Comparison of ENCODE assay signal across 33 cellular contexts in genomic region chr20:21712443-21713059, GRCh38. TPM values are rescaled to one million over a fixed set of nuclear protein-coding genes. Genes with fewer than 3 reads are reported as not detected.
"Had no signal": no experiment of that assay in that cellular context is flagged by ENCODE, and none has a peak within 500 bp of the region (broad histone marks: within the 10 kb centered on the region; RNA-seq: fewer than 3 reads in every experiment).

No MANE protein-coding gene starts in this region.

- H3K4me3 ChIP-seq: gastrocnemius medialis, lower lobe of right lung, pancreas, right atrium auricular region, sigmoid colon, testis, tibial nerve, upper lobe of right lung, uterus had no signal

- DNase-seq: cerebellar nuclear complex; cortex of kidney; foreskin fibroblast; gastrocnemius medialis; head of caudate nucleus; hippocampal formation; immature natural killer cell; left ventricle myocardium superior; lower lobe of right lung; natural killer cell; pancreas; sigmoid colon; stimulated activated CD4-positive, alpha-beta T cell treated with anti-CD3 and anti-CD28 coated beads, Interleukin-2, amount 100 ng/mL, for 24 hours; stimulated activated CD4-positive, alpha-beta T cell treated with anti-CD3 and anti-CD28 coated beads, Interleukin-4, amount 100 ng/mL, for 24 hours; stimulated activated naive CD8-positive, alpha-beta T cell treated with anti-CD3 and anti-CD28 coated beads, Interleukin-15, Interleukin-2, amounts not matched to agents 100 U/mL and 50 U/mL, for 24 hours; substantia nigra; testis; upper lobe of right lung; uterus had no signal

- H3K4me1 ChIP-seq: gastrocnemius medialis, lower lobe of right lung, pancreas, right atrium auricular region, testis, upper lobe of right lung had no signal

- H3K9me3 ChIP-seq: gastrocnemius medialis, lower lobe of right lung, neutrophil, pancreas, right atrium auricular region, sigmoid colon, testis, tibial nerve, upper lobe of right lung, uterus had no signal

- H3K36me3 ChIP-seq: gastrocnemius medialis, lower lobe of right lung, neutrophil, pancreas, right atrium auricular region, sigmoid colon, tibial nerve, upper lobe of right lung, uterus had no signal

- H3K36me3 Mint-ChIP-seq: natural killer cell; stimulated activated effector memory CD8-positive, alpha-beta T cell treated with anti-CD3 and anti-CD28 coated beads, Interleukin-12 subunit alpha, Interleukin-12 subunit beta, amount 100 ng/mL, for 72 hours had no signal

- H3K4me3 Mint-ChIP-seq: immature natural killer cell; natural killer cell; stimulated activated effector memory CD8-positive, alpha-beta T cell treated with anti-CD3 and anti-CD28 coated beads, Interleukin-12 subunit alpha, Interleukin-12 subunit beta, amount 100 ng/mL, for 72 hours had no signal

- H3K4me1 Mint-ChIP-seq: immature natural killer cell, natural killer cell had no signal

- H3K27ac ChIP-seq: epithelial cell of prostate, gastrocnemius medialis, lower lobe of right lung, neutrophil, pancreas, right atrium auricular region, sigmoid colon, testis, tibial nerve, upper lobe of right lung, uterus had no signal

- ATAC-seq: esophagus mucosa; gastrocnemius medialis; left ventricle myocardium superior; lower lobe of right lung; natural killer cell; pancreas; stimulated activated effector memory CD8-positive, alpha-beta T cell treated with anti-CD3 and anti-CD28 coated beads, Interleukin-12 subunit alpha, Interleukin-12 subunit beta, amount 100 ng/mL, for 72 hours; stimulated activated naive CD8-positive, alpha-beta T cell treated with anti-CD3 and anti-CD28 coated beads, Interleukin-15, Interleukin-2, amounts not matched to agents 100 U/mL and 50 U/mL, for 24 hours; upper lobe of right lung had no signal

- H3K27ac Mint-ChIP-seq: immature natural killer cell; natural killer cell; progenitor cell of endocrine pancreas; stimulated activated effector memory CD8-positive, alpha-beta T cell treated with anti-CD3 and anti-CD28 coated beads, Interleukin-12 subunit alpha, Interleukin-12 subunit beta, amount 100 ng/mL, for 72 hours had no signal

- H3K27me3 ChIP-seq: testis had no signal

- H3K9me3 Mint-ChIP-seq: natural killer cell; stimulated activated effector memory CD8-positive, alpha-beta T cell treated with anti-CD3 and anti-CD28 coated beads, Interleukin-12 subunit alpha, Interleukin-12 subunit beta, amount 100 ng/mL, for 72 hours had no signal

RNA-seq across cellular contexts. Expression of gene PAX1, which starts 7.1 kb away (rescaled TPM):
- total RNA-seq: dermis microvascular lymphatic vessel endothelial cell, esophagus mucosa, glomerular endothelial cell, left ventricle myocardium superior, lower lobe of right lung, mesenteric fat pad, mononuclear cell, natural killer cell, omental fat pad, pancreas, right atrium auricular region, testis, tibial nerve, upper lobe of right lung, uterus had no signal
- polyA plus RNA-seq: immature natural killer cell, keratinocyte, neural cell, pancreas, sigmoid colon had no signal
